11 cellular contexts compared by ENCODE assay signal in genomic region chr2:230541934-230542380, GRCh38.
DNase-seq lines count a peak whose midpoint lies in the region; ATAC-seq and TF ChIP-seq lines count a peak whose summit lies in the region.
"Had no signal": no experiment of that assay in that cellular context is flagged by ENCODE, and none has a peak within 500 bp of the region (broad histone marks: within the 10 kb centered on the region; RNA-seq: fewer than 3 reads in every experiment).

No MANE protein-coding gene starts in this region.

- no peak overlapping the region for H2AK5ac ChIP-seq in trophoblast cell (ENCODE audit: low read length)

- H3K9ac ChIP-seq in trophoblast cell (ENCODE audit: low read length): no peak overlapping the region
- H3K9ac ChIP-seq: BLaER1, neural progenitor cell had no signal

- H3K23ac ChIP-seq in trophoblast cell (ENCODE audit: low read length): no peak overlapping the region

- no peak for TF ChIP-seq CTCF in GM12865 (IDR thresholded peaks at IDR 0.05; ENCODE audit: insufficient read depth, low read depth, low read length, missing control alignments)
- TF ChIP-seq CTCF in VCaP (conservative IDR thresholded peaks at IDR 0.05): no peak
- no peak for TF ChIP-seq CTCF in stomach (IDR thresholded peaks at IDR 0.05)

- no peak overlapping the region for H2BK5ac ChIP-seq in trophoblast cell (ENCODE audit: low read depth, low read length, poor library complexity)

- H3K4me2 ChIP-seq in trophoblast cell (ENCODE audit: low read length): no peak overlapping the region
- H3K4me2 ChIP-seq: BLaER1, neural progenitor cell had no signal

- H4K8ac ChIP-seq in trophoblast cell (ENCODE audit: low read depth, low read length): no peak overlapping the region

- H3K79me1 ChIP-seq in trophoblast cell (ENCODE audit: low read length): no peaks in the 10 kb centered on the region

- peak; percentile 71 for DNase-seq in GM12865 (ENCODE audit: low read depth)
- DNase-seq in trophoblast cell: no peak
- no peak for DNase-seq in stomach
- DNase-seq in NK-92 (lab: John Stamatoyannopoulos, UW; ENCODE audit: unreplicated experiment): no peak
- DNase-seq in iPS-NIHi11 (ENCODE audit: low spot score): no peak
- DNase-seq: NCI-H2029 had no signal

- no peak for TF ChIP-seq EP300 in stomach (IDR thresholded peaks at IDR 0.05)

- H3K27ac ChIP-seq in VCaP: peak overlapping the region; percentile 53
- H3K27ac ChIP-seq in trophoblast cell (ENCODE audit: low read depth, low read length): no peak overlapping the region
- no peak overlapping the region for H3K27ac ChIP-seq in stomach
- H3K27ac ChIP-seq: BLaER1, neural progenitor cell had no signal

- H2AFZ ChIP-seq in trophoblast cell (ENCODE audit: insufficient read depth, low read length, poor library complexity): no peak overlapping the region
- H2AFZ ChIP-seq: neural progenitor cell had no signal

- no peak overlapping the region for H4K12ac ChIP-seq in trophoblast cell (ENCODE audit: low read depth, low read length)

- no peak overlapping the region for H3K4ac ChIP-seq in trophoblast cell (ENCODE audit: low read depth, low read length)

- H3K4me1 ChIP-seq in trophoblast cell (ENCODE audit: control insufficient read depth in 1 of 2, insufficient read depth in 2 of 2, low read length in 2 of 2) (no peaks in the 10 kb centered on the region), stomach (no peaks in the 10 kb centered on the region)
- H3K4me1 ChIP-seq: BLaER1, neural progenitor cell had no signal

- no peak overlapping the region for H2BK12ac ChIP-seq in trophoblast cell (ENCODE audit: low read length)

- H4K91ac ChIP-seq in trophoblast cell (ENCODE audit: low read depth, low read length): no peak overlapping the region

- H3K4me3 ChIP-seq in GM12865 (ENCODE audit: low read depth, low read length): no peak overlapping the region
- no peak overlapping the region for H3K4me3 ChIP-seq in trophoblast cell (ENCODE audit: low read depth, low read length)
- H3K4me3 ChIP-seq in stomach: no peak overlapping the region
- H3K4me3 ChIP-seq: BLaER1, neural progenitor cell had no signal

- intact Hi-C loops in stomach (cut with DNase I; ENCODE audit: low total_unique reads): no loop called here

- H3K36me3 ChIP-seq in trophoblast cell (ENCODE audit: control insufficient read depth in 1 of 2, insufficient read depth in 2 of 2, low read length in 2 of 2) (no peaks in the 10 kb centered on the region), stomach (peaks cover 3 to 62% (median 46%) of the 10 kb centered on the region in 4 donors)
- H3K36me3 ChIP-seq: neural progenitor cell had no signal

- H3K79me2 ChIP-seq in trophoblast cell (ENCODE audit: control insufficient read depth, insufficient read depth, low read length, poor library complexity): no peaks in the 10 kb centered on the region

- H3K9me3 ChIP-seq in trophoblast cell (ENCODE audit: insufficient read depth, low read depth, low read length): no peaks in the 10 kb centered on the region
- peaks cover 0 to 24% (median 14%) of the 10 kb centered on the region in 4 donors for H3K9me3 ChIP-seq in stomach

- H3K18ac ChIP-seq in trophoblast cell (ENCODE audit: low read length): no peak overlapping the region

- WGBS in trophoblast cell (ENCODE audit: extremely low coverage, insufficient coverage, insufficient read length): no CpG with 5 or more reads among the region's 3 CpGs
- WGBS in stomach, 5 donors: 69 to 84% (median 83%) methylated on average over 3 of the region's 3 CpGs

- H3K14ac ChIP-seq in trophoblast cell (ENCODE audit: low read length): no peak overlapping the region

- no peak for TF ChIP-seq POLR2A in stomach (IDR thresholded peaks at IDR 0.05)

- no peak overlapping the region for H2BK120ac ChIP-seq in trophoblast cell (ENCODE audit: insufficient read depth, low read length, poor library complexity)

- ATAC-seq in GM19455 (IDR thresholded peaks at IDR 0.05; ENCODE audit: unreplicated experiment) (peak; percentile 70), HG03097 (IDR thresholded peaks at IDR 0.05; ENCODE audit: low FRiP score, unreplicated experiment) (peak; percentile 67)

- H3K27me3 ChIP-seq in trophoblast cell (ENCODE audit: insufficient read depth, low read length) (no peaks in the 10 kb centered on the region), stomach (no peaks in the 10 kb centered on the region)
- H3K27me3 ChIP-seq: BLaER1, neural progenitor cell had no signal
